ENCODE assay signal across 29 cellular contexts in the genomic region with DNA sequence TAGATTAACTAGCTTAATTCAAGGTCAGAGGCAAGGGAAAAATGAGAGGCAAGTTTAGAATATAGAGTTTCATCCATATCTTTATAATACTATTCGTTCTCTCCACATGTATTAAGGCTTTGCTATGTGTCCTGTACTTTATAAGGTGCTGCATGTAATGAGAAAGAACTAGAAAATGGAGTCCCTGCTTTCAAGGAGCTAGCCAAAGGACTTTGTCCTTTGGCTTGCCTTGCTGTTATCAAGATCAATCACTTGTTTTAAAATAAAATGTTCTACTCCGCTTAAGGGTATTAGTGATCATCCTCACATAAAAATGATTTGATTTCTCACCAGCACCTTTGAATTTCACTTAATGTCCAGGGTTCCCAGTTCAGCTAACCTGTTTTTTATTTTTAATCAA.
"Had no signal": no experiment of that assay in that cellular context is flagged by ENCODE, and none has a peak within 500 bp of the region (broad histone marks: within the 10 kb centered on the region; RNA-seq: fewer than 3 reads in every experiment).

No MANE protein-coding gene starts in this region.

- H3K9me3 ChIP-seq: colonic mucosa, esophagus muscularis mucosa, esophagus squamous epithelium, gastrocnemius medialis, gastroesophageal sphincter, heart left ventricle, heart right ventricle had no signal

- H3K27me3 ChIP-seq: colonic mucosa, esophagus squamous epithelium, foreskin keratinocyte, gastrocnemius medialis, gastroesophageal sphincter, heart left ventricle, heart right ventricle had no signal

- H3K27ac Mint-ChIP-seq: dendritic cell treated with granulocyte-macrophage colony-stimulating factor and Interleukin-4, amounts not matched to agents 40 ng/mL and 50 ng/mL, for 4 days; effector memory CD8-positive, alpha-beta T cell; endodermal cell had no signal

- H3K36me3 ChIP-seq: colonic mucosa, esophagus muscularis mucosa, esophagus squamous epithelium, gastrocnemius medialis, gastroesophageal sphincter, heart left ventricle, heart right ventricle had no signal

- H3K27ac ChIP-seq: colonic mucosa, coronary artery, dorsolateral prefrontal cortex, epithelial cell of prostate, esophagus muscularis mucosa, esophagus squamous epithelium, foreskin keratinocyte, gastrocnemius medialis, gastroesophageal sphincter, heart left ventricle, heart right ventricle had no signal

- FAIRE-seq: colon, endometrium, endothelial cell of umbilical vein, frontal cortex had no signal

- ATAC-seq: effector memory CD8-positive, alpha-beta T cell; esophagus mucosa; foreskin keratinocyte; gastrocnemius medialis; gastroesophageal sphincter; heart left ventricle; heart right ventricle had no signal

- H3K27me3 Mint-ChIP-seq: dendritic cell treated with granulocyte-macrophage colony-stimulating factor and Interleukin-4, amounts not matched to agents 40 ng/mL and 50 ng/mL, for 4 days; effector memory CD8-positive, alpha-beta T cell had no signal

- H3K9me3 Mint-ChIP-seq: dendritic cell treated with granulocyte-macrophage colony-stimulating factor and Interleukin-4, amounts not matched to agents 40 ng/mL and 50 ng/mL, for 4 days; endodermal cell had no signal

- H3K4me3 ChIP-seq: colonic mucosa, coronary artery, dorsolateral prefrontal cortex, esophagus muscularis mucosa, esophagus squamous epithelium, gastrocnemius medialis, gastroesophageal sphincter, heart left ventricle, heart right ventricle had no signal

- DNase-seq: colonic mucosa; cortex of kidney; dermis blood vessel endothelial cell; dorsolateral prefrontal cortex; effector CD4-positive, alpha-beta T cell; effector CD8-positive, alpha-beta T cell; effector memory CD4-positive, alpha-beta T cell; effector memory CD8-positive, alpha-beta T cell; endodermal cell; erythroblast; esophagus squamous epithelium; foreskin fibroblast; foreskin keratinocyte; foreskin melanocyte; gastrocnemius medialis; glutamatergic neuron; head of caudate nucleus; heart left ventricle; heart right ventricle had no signal

- H3K4me3 Mint-ChIP-seq: dendritic cell treated with granulocyte-macrophage colony-stimulating factor and Interleukin-4, amounts not matched to agents 40 ng/mL and 50 ng/mL, for 4 days; effector memory CD8-positive, alpha-beta T cell; endodermal cell had no signal

- H3K4me1 ChIP-seq: colonic mucosa, esophagus muscularis mucosa, esophagus squamous epithelium, foreskin keratinocyte, gastrocnemius medialis, gastroesophageal sphincter, heart left ventricle, heart right ventricle had no signal
